ENCODE assay signal across 30 cellular contexts in the genomic region with DNA sequence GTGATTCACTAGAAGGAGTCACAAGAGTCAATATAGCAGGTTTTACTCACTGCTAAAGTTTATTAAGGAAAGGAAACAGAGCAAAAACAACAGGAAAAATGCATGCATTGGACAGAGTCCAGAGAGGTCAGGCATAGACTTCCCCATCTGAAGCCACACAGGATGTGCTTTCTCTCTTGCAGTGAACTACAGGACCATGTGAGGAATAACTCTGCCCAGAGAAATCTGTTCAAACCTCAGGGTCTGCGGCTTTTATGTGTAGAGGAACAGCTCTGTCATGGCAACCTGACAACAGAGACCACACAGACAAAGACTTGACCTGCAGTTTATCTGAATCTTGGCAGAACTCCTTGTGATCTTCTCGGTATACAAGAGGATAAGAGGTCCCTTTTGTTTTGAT. TPM values are rescaled to one million over a fixed set of nuclear protein-coding genes. Genes with fewer than 3 reads are reported as not detected.
DNase-seq lines count a peak whose midpoint lies in the region; ATAC-seq and TF ChIP-seq lines count a peak whose summit lies in the region.
"Had no signal": no experiment of that assay in that cellular context is flagged by ENCODE, and none has a peak within 500 bp of the region (broad histone marks: within the 10 kb centered on the region; RNA-seq: fewer than 3 reads in every experiment).

No MANE protein-coding gene starts in this region.

- no peaks in the 10 kb centered on the region for H3K36me3 Mint-ChIP-seq in activated CD4-positive, alpha-beta memory T cell treated with anti-CD3 and anti-CD28 coated beads, Interleukin-2, amount 10 ng/mL, durations not matched to agents 7 days and 5 days (ENCODE audit: low read depth)
- H3K36me3 Mint-ChIP-seq: activated naive CD8-positive, alpha-beta T cell; mesothelial cell of epicardium; T-cell had no signal

- TF ChIP-seq CTCF in HFF-Myc (IDR thresholded peaks at IDR 0.05; ENCODE audit: low read depth, low read length, missing control alignments) (no peak), gastrocnemius medialis (IDR thresholded peaks at IDR 0.05 in 4 of 5, conservative IDR thresholded peaks at IDR 0.05 in 1 of 5) (no peak)

- POLR2A ChIA-PET in activated CD4-positive, alpha-beta memory T cell treated with anti-CD3 and anti-CD28 coated beads, Interleukin-2, amount 10 ng/mL, durations not matched to agents 7 days and 5 days (lab: Charles Lee), result no interaction called here

- intact Hi-C loops in gastrocnemius medialis (cut with DNase I; ENCODE audit: low total_unique reads), result no loop called here

- no peaks in the 10 kb centered on the region for H3K27me3 Mint-ChIP-seq in activated CD4-positive, alpha-beta memory T cell treated with anti-CD3 and anti-CD28 coated beads, Interleukin-2, amount 10 ng/mL, durations not matched to agents 7 days and 5 days
- H3K27me3 Mint-ChIP-seq: activated naive CD8-positive, alpha-beta T cell; CD4-positive, alpha-beta T cell had no signal

- H3K27me3 ChIP-seq in gastrocnemius medialis, result no peaks in the 10 kb centered on the region
- H3K27me3 ChIP-seq: esophagus muscularis mucosa, Peyer's patch, sigmoid colon, stomach had no signal

- ATAC-seq in left lobe of liver (peak; percentile 28), GM18502 (IDR thresholded peaks at IDR 0.05; ENCODE audit: poor library complexity, unreplicated experiment) (no peak), gastrocnemius medialis (no peak)
- ATAC-seq: K562, T-cell had no signal

- H3K36me3 ChIP-seq in gastrocnemius medialis, result no peaks in the 10 kb centered on the region
- H3K36me3 ChIP-seq: esophagus muscularis mucosa, left ventricle myocardium inferior, Peyer's patch, sigmoid colon, stomach had no signal

- CTCF ChIA-PET in activated CD4-positive, alpha-beta memory T cell treated with anti-CD3 and anti-CD28 coated beads, Interleukin-2, amount 10 ng/mL, durations not matched to agents 7 days and 5 days (lab: Charles Lee), result no interaction called here

- H3K4me1 ChIP-seq in gastrocnemius medialis, result no peaks in the 10 kb centered on the region
- H3K4me1 ChIP-seq: esophagus muscularis mucosa, left ventricle myocardium inferior, Peyer's patch, sigmoid colon, stomach had no signal

- TF ChIP-seq POLR2A in gastrocnemius medialis (IDR thresholded peaks at IDR 0.05), result no peak

- no peaks in the 10 kb centered on the region for H3K9me3 ChIP-seq in gastrocnemius medialis
- H3K9me3 ChIP-seq: esophagus muscularis mucosa, left ventricle myocardium inferior, Peyer's patch, sigmoid colon had no signal

- in situ Hi-C loops in gastrocnemius medialis (cut with MboI; ENCODE audit: low sequenced_read_pairs in 4 of 4), result no loop called here

- H3K27ac ChIP-seq in gastrocnemius medialis, result no peak overlapping the region
- H3K27ac ChIP-seq: esophagus muscularis mucosa, left ventricle myocardium inferior, Peyer's patch, sigmoid colon, stomach had no signal

- no peak overlapping the region for H3K4me3 ChIP-seq in HFF-Myc (replicated peaks; ENCODE audit: low read depth, low read length)
- no peak overlapping the region for H3K4me3 ChIP-seq in gastrocnemius medialis
- H3K4me3 ChIP-seq: esophagus muscularis mucosa, K562, left ventricle myocardium inferior, Peyer's patch, sigmoid colon, stomach had no signal

- H3K9me3 Mint-ChIP-seq in activated CD4-positive, alpha-beta memory T cell treated with anti-CD3 and anti-CD28 coated beads, Interleukin-2, amount 10 ng/mL, durations not matched to agents 7 days and 5 days, result no peaks in the 10 kb centered on the region
- H3K9me3 Mint-ChIP-seq: CD4-positive, alpha-beta T cell; T-cell had no signal

- no peaks in the 10 kb centered on the region for H3K4me1 Mint-ChIP-seq in activated CD4-positive, alpha-beta memory T cell treated with anti-CD3 and anti-CD28 coated beads, Interleukin-2, amount 10 ng/mL, durations not matched to agents 7 days and 5 days
- H3K4me1 Mint-ChIP-seq: mesothelial cell of epicardium, T-cell had no signal

- no peak overlapping the region for H3K27ac Mint-ChIP-seq in activated CD4-positive, alpha-beta memory T cell treated with anti-CD3 and anti-CD28 coated beads, Interleukin-2, amount 10 ng/mL, durations not matched to agents 7 days and 5 days
- H3K27ac Mint-ChIP-seq: activated naive CD8-positive, alpha-beta T cell; CD4-positive, alpha-beta T cell; mesothelial cell of epicardium; T-cell had no signal

- DNase-seq in HFF-Myc (ENCODE audit: extremely low read depth, low read depth), result peak; percentile 0
- peak; percentile 5 for DNase-seq in RPMI7951 (ENCODE audit: low read depth)
- DNase-seq in dermis microvascular lymphatic vessel endothelial cell (ENCODE audit: low read depth in 2 of 2), result peak; percentile 65 to 89
- DNase-seq in left lobe of liver (ENCODE audit: low spot score), result no peak
- DNase-seq in activated CD4-positive, alpha-beta memory T cell treated with anti-CD3 and anti-CD28 coated beads, Interleukin-2, amount 10 ng/mL, durations not matched to agents 7 days and 5 days, result no peak
- no peak for DNase-seq in gastrocnemius medialis
- DNase-seq in hepatic stellate cell (ENCODE audit: low spot score), result no peak
- DNase-seq: activated CD4-positive, alpha-beta T cell treated with anti-CD3 and anti-CD28 coated beads for 48 hours; activated effector memory CD4-positive, alpha-beta T cell treated with anti-CD3 and anti-CD28 coated beads, Interleukin-2, amount 50 U/mL, for 16 hours; activated T-cell treated with anti-CD3 and anti-CD28 coated beads, Interleukin-2, amount 50 U/mL, for 1 hour; caudate nucleus; CD4-positive, alpha-beta T cell; cortex of kidney; left ventricle myocardium inferior; NCI-H1436 treated with DMSO at 0.1 percent for 48 hours; NCI-H2081 treated with DMSO at 0.1 percent for 48 hours; NCI-H748 treated with DMSO at 0.1 percent for 48 hours; Peyer's patch; posterior cingulate gyrus; SHP77 treated with DMSO at 0.1 percent for 48 hours; sigmoid colon; stimulated activated CD4-positive, alpha-beta T cell treated with anti-CD3 and anti-CD28 coated beads, Interleukin-12 subunit alpha, Interleukin-12 subunit beta, amount 100 ng/mL, for 4 hours; stimulated activated CD4-positive, alpha-beta T cell treated with anti-CD3 and anti-CD28 coated beads, Interleukin-2, amount 100 ng/mL, for 48 hours; stomach; T-cell had no signal

- no peak overlapping the region for H3K4me3 Mint-ChIP-seq in activated CD4-positive, alpha-beta memory T cell treated with anti-CD3 and anti-CD28 coated beads, Interleukin-2, amount 10 ng/mL, durations not matched to agents 7 days and 5 days
- H3K4me3 Mint-ChIP-seq: activated naive CD8-positive, alpha-beta T cell; CD4-positive, alpha-beta T cell; mesothelial cell of epicardium; T-cell had no signal

RNA-seq across cellular contexts. Expression of gene LONRF3, which starts 46.3 kb away (rescaled TPM):
- total RNA-seq in RPMI7951 (2014; rRNA removed; shearing (Covaris generic)), result 0.78 and 1.4 TPM in 2 replicates
- total RNA-seq in dermis microvascular lymphatic vessel endothelial cell (21.1 and 38.4 TPM in 2 replicates), left lobe of liver (9.5 TPM), gastrocnemius medialis (10 to 100 TPM; 15.7 to 73.3 (median 42.3) TPM)
- under 1 TPM; 0.50 to 0.73 TPM for total RNA-seq in activated CD4-positive, alpha-beta memory T cell treated with anti-CD3 and anti-CD28 coated beads, Interleukin-2, amount 10 ng/mL, durations not matched to agents 7 days and 5 days

Comparison
In these comparisons a context has a peak if more than half of its experiments do, and no peak if none do; other contexts are left out.
1. DNase-seq: peak in HFF-Myc (single experiment), RPMI7951 (single experiment) and dermis microvascular lymphatic vessel endothelial cell (2 of 2); none in left lobe of liver (single experiment), activated CD4-positive, alpha-beta memory T cell treated with anti-CD3 and anti-CD28 coated beads, Interleukin-2, amount 10 ng/mL, durations not matched to agents 7 days and 5 days (single experiment), gastrocnemius medialis (0 of 2) and hepatic stellate cell (single experiment).